27 cellular contexts compared by ENCODE assay signal in genomic region chr18:13485182-13485581, GRCh38.
"Had no signal": no experiment of that assay in that cellular context is flagged by ENCODE, and none has a peak within 500 bp of the region (broad histone marks: within the 10 kb centered on the region; RNA-seq: fewer than 3 reads in every experiment).

No MANE protein-coding gene starts in this region.

- H3K4me3 ChIP-seq: cardiac muscle cell had no signal

- H3K27me3 Mint-ChIP-seq: activated B cell treated with CpG ODN at 0.5 μM for 24 hours; activated CD4-positive, alpha-beta memory T cell treated with anti-CD3 and anti-CD28 coated beads, Interleukin-2, amount 10 ng/mL, durations not matched to agents 7 days and 5 days; activated naive CD8-positive, alpha-beta T cell; activated T-helper 17 cell treated with anti-CD3 and anti-CD28 coated beads, Interleukin-2, amount 50 U/mL, for 72 hours had no signal

- H3K27ac ChIP-seq: brain microvascular endothelial cell, cardiac muscle cell had no signal

- H3K36me3 ChIP-seq: brain microvascular endothelial cell, cardiac muscle cell had no signal

- H3K27ac Mint-ChIP-seq: activated B cell treated with CpG ODN at 0.5 μM for 24 hours; activated CD4-positive, alpha-beta memory T cell treated with anti-CD3 and anti-CD28 coated beads, Interleukin-2, amount 10 ng/mL, durations not matched to agents 7 days and 5 days; activated naive CD4-positive, alpha-beta T cell treated with anti-CD3 and anti-CD28 coated beads for 36 hours had no signal

- H3K27me3 ChIP-seq: brain microvascular endothelial cell, cardiac muscle cell had no signal

- FAIRE-seq: RCC 7860, TTC549 had no signal

- H3K4me3 Mint-ChIP-seq: activated B cell treated with CpG ODN at 0.5 μM for 24 hours; activated CD4-positive, alpha-beta memory T cell treated with anti-CD3 and anti-CD28 coated beads, Interleukin-2, amount 10 ng/mL, durations not matched to agents 7 days and 5 days; activated naive CD4-positive, alpha-beta T cell treated with anti-CD3 and anti-CD28 coated beads for 36 hours; activated naive CD8-positive, alpha-beta T cell; activated T-helper 17 cell treated with anti-CD3 and anti-CD28 coated beads, Interleukin-2, amount 50 U/mL, for 72 hours had no signal

- H3K9me3 Mint-ChIP-seq: activated B cell treated with CpG ODN at 0.5 μM for 24 hours; activated CD4-positive, alpha-beta memory T cell treated with anti-CD3 and anti-CD28 coated beads, Interleukin-2, amount 10 ng/mL, durations not matched to agents 7 days and 5 days; activated naive CD4-positive, alpha-beta T cell treated with anti-CD3 and anti-CD28 coated beads for 36 hours; activated T-helper 17 cell treated with anti-CD3 and anti-CD28 coated beads, Interleukin-2, amount 50 U/mL, for 72 hours had no signal

- DNase-seq: activated B cell treated with CpG ODN at 0.5 μM for 24 hours; activated CD4-positive, alpha-beta memory T cell treated with anti-CD3 and anti-CD28 coated beads, Interleukin-2, amount 10 ng/mL, durations not matched to agents 7 days and 5 days; activated CD4-positive, alpha-beta T cell treated with anti-CD3 and anti-CD28 coated beads for 1 hour; activated CD4-positive, alpha-beta T cell treated with anti-CD3 and anti-CD28 coated beads, Interleukin-2, amount 50 U/mL, for 1 hour; activated gamma-delta T cell; activated naive CD4-positive, alpha-beta T cell treated with anti-CD3 and anti-CD28 coated beads for 36 hours; activated T-cell treated with anti-CD3 and anti-CD28 coated beads for 4 hours; activated T-cell treated with anti-CD3 and anti-CD28 coated beads, Interleukin-2, amount 50 U/mL, for 48 hours; amygdala; brain microvascular endothelial cell; MM.1S; NCI-H1105; NCI-H1436; NCI-H1694 treated with DMSO at 0.1 percent for 48 hours; NCI-H2029 treated with DMSO at 0.1 percent for 48 hours; NCI-H345; NCI-H510A; NCI-H526 treated with DMSO at 0.1 percent for 48 hours; PC-3; SIG-M5; T-helper 2 cell; T1000 had no signal
